ENCODE assay signal across 24 cellular contexts in the genomic region with DNA sequence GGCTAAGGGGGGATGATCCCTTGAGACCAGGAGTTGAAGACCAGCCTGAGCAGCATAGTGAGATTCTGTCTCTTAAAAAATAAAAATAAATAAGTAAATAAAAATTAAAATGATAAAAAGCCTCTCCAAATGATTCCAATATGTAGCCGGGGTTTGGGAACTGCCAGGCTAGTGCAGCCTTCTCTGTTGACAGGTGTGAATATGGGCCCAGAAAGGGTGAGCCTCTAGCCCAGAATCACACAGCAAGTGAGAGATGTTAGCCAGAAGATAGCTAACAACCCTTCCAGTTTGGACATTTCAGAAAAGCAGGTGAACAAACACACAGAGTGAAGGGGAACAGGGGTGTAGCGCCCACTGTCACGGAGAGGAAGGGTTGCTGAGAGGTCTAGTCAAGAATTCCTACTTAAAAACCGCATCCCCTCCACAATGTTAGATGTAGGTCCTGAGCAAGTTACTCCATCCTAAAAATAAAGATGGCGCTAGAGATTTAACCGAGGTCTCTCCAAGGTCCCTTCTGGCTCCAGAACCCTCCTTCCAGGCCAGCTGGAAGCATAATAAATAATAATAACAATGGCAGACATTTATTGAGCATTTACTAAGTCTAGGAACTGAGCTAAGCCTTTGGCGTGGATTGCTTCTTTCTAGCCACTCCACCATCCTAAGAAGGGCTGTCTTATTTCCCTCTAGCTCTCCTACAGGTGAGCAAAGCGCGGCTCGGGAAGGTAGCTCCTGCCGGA. TPM values are rescaled to one million over a fixed set of nuclear protein-coding genes. Genes with fewer than 3 reads are reported as not detected.
DNase-seq lines count a peak whose midpoint lies in the region; ATAC-seq, FAIRE-seq and TF ChIP-seq lines count a peak whose summit lies in the region.
"Had no signal": no experiment of that assay in that cellular context is flagged by ENCODE, and none has a peak within 500 bp of the region (broad histone marks: within the 10 kb centered on the region; RNA-seq: fewer than 3 reads in every experiment).

No MANE protein-coding gene starts in this region.

- H3K9me2 ChIP-seq in GM23248 (ENCODE audit: insufficient read depth) = no peaks in the 10 kb centered on the region

- H3K27ac Mint-ChIP-seq in astrocyte (ENCODE audit: unreplicated experiment) = peak overlapping the region; percentile 75
- H3K27ac Mint-ChIP-seq: activated CD4-positive, alpha-beta memory T cell treated with anti-CD3 and anti-CD28 coated beads for 36 hours; activated T-helper 2 cell treated with anti-CD3 and anti-CD28 coated beads, Interferon-gamma antibody, Interleukin-2, Interleukin-4, amounts not matched to agents 10 μg/mL and 5 μg/mL and 100 μg/mL, durations not matched to agents 14 hours and 24 hours and 36 hours; progenitor cell of endocrine pancreas had no signal

- H3K36me3 ChIP-seq in GM23248 (ENCODE audit: low read depth) = no peaks in the 10 kb centered on the region
- no peaks in the 10 kb centered on the region for H3K36me3 ChIP-seq in astrocyte (ENCODE audit: insufficient read depth, low read length)
- H3K36me3 ChIP-seq in iPS-18a (ENCODE audit: control insufficient read depth, low read depth, low read length) = no peaks in the 10 kb centered on the region
- H3K36me3 ChIP-seq: vagina, WERI-Rb-1 had no signal

- ATAC-seq in A549 = no peak
- no peak for ATAC-seq in HG03521 (IDR thresholded peaks at IDR 0.05; ENCODE audit: unreplicated experiment)
- ATAC-seq: Right ventricle myocardium inferior had no signal

- WGBS in A549 (ENCODE audit: missing lambda C conversion rate) = 86% methylated on average over 11 of the region's 11 CpGs
- 46 to 48% methylated on average over 11 of the region's 11 CpGs for WGBS in GM23248 (ENCODE audit: low coverage in 1 of 2, low lambda C conversion rate in 2 of 2, missing lambda C conversion rate in 2 of 2), 2 experiments

- no peak for TF ChIP-seq POLR2A in A549 (IDR thresholded peaks at IDR 0.05; ENCODE audit: low read length)

- no peaks in the 10 kb centered on the region for H3K36me3 Mint-ChIP-seq in astrocyte (ENCODE audit: low read depth, unreplicated experiment)
- H3K36me3 Mint-ChIP-seq: activated CD4-positive, alpha-beta memory T cell treated with anti-CD3 and anti-CD28 coated beads for 36 hours had no signal

- in situ Hi-C loops in GM23248 (cut with MboI) = no loop called here

- H3K4me1 ChIP-seq in A549 (peaks cover 77% of the 10 kb centered on the region), GM23248 (ENCODE audit: insufficient read depth) (peaks cover 32% of the 10 kb centered on the region), astrocyte (ENCODE audit: insufficient read depth, low read length) (peaks cover 54% of the 10 kb centered on the region), iPS-18a (ENCODE audit: control insufficient read depth, low read depth, low read length) (peaks cover 3% of the 10 kb centered on the region)
- H3K4me1 ChIP-seq: vagina had no signal

- no peaks in the 10 kb centered on the region for H3K9me3 Mint-ChIP-seq in astrocyte (ENCODE audit: unreplicated experiment)
- H3K9me3 Mint-ChIP-seq: activated CD4-positive, alpha-beta memory T cell treated with anti-CD3 and anti-CD28 coated beads for 36 hours; activated T-helper 2 cell treated with anti-CD3 and anti-CD28 coated beads, Interferon-gamma antibody, Interleukin-2, Interleukin-4, amounts not matched to agents 10 μg/mL and 5 μg/mL and 100 μg/mL, durations not matched to agents 14 hours and 24 hours and 36 hours had no signal

- H3K4me2 ChIP-seq in A549 = no peak overlapping the region
- peak overlapping the region; percentile 21 for H3K4me2 ChIP-seq in GM23248 (ENCODE audit: unreplicated experiment)
- H3K4me2 ChIP-seq in astrocyte (ENCODE audit: low read length) = peak overlapping the region; percentile 75

- CTCF ChIA-PET in A549 (lab: Yijun Ruan, JAX) = interaction anchor here (0.6 to 6.5 kb wide), 8 partner anchors 13 to 1458 kb away, joined by 3 to 40 read pairs (median 4); no protein-coding TSS in a partner anchor

- H3K27ac ChIP-seq in A549 (peak overlapping the region; percentile 35 to 94; a peak in 4 of 6 replicates), GM23248 (no peak overlapping the region), astrocyte (ENCODE audit: low read depth, low read length) (no peak overlapping the region), iPS-18a (ENCODE audit: low read length) (no peak overlapping the region)
- H3K27ac ChIP-seq: HL-60, vagina, WERI-Rb-1 had no signal

- TF ChIP-seq CTCF in A549 (IDR thresholded peaks at IDR 0.05) = no peak
- TF ChIP-seq CTCF in astrocyte (IDR thresholded peaks at IDR 0.05; ENCODE audit: insufficient read depth, low read depth, low read length) = no peak

- H3K9me3 ChIP-seq in A549 (no peaks in the 10 kb centered on the region), GM23248 (ENCODE audit: low read depth) (no peaks in the 10 kb centered on the region), astrocyte (ENCODE audit: insufficient read depth, low read depth, low read length) (no peaks in the 10 kb centered on the region), iPS-18a (ENCODE audit: control insufficient read depth, low read depth, low read length) (no peaks in the 10 kb centered on the region)
- H3K9me3 ChIP-seq: vagina had no signal

- H3F3A ChIP-seq in GM23248 (ENCODE audit: insufficient read depth) = no peaks in the 10 kb centered on the region

- H3K27me3 ChIP-seq in GM23248 (replicated peaks; ENCODE audit: insufficient read depth) (no peaks in the 10 kb centered on the region), astrocyte (ENCODE audit: insufficient read depth, low read length) (peaks cover 10% of the 10 kb centered on the region), iPS-18a (ENCODE audit: control insufficient read depth, insufficient read depth, low read length) (peaks cover 37% of the 10 kb centered on the region)

- DNase-seq in A549 (ENCODE audit: low read depth in 1 of 2, low spot score in 1 of 2) = no peak
- DNase-seq in GM23248 = no peak
- no peak for DNase-seq in astrocyte (ENCODE audit: low read depth)
- no peak for DNase-seq in activated T-cell treated with anti-CD3 and anti-CD28 coated beads for 4 hours
- DNase-seq in NCI-H1105 treated with DMSO at 0.1 percent for 48 hours (lab: John Stamatoyannopoulos, UW) = no peak
- DNase-seq in NCI-H510A treated with DMSO at 0.1 percent for 48 hours (lab: John Stamatoyannopoulos, UW) = no peak
- DNase-seq: activated CD4-positive, alpha-beta memory T cell treated with anti-CD3 and anti-CD28 coated beads for 36 hours; cerebellar nuclear complex; Karpas-422; NCI-H1436; NCI-H446 treated with DMSO at 0.1 percent for 48 hours; small intestine; stimulated activated CD4-positive, alpha-beta T cell treated with anti-CD3 and anti-CD28 coated beads, Interleukin-4, amount 100 ng/mL, for 24 hours; WERI-Rb-1 had no signal

- H3K9ac ChIP-seq in GM23248 = no peak overlapping the region
- no peak overlapping the region for H3K9ac ChIP-seq in astrocyte (ENCODE audit: low read length)
- H3K9ac ChIP-seq in iPS-18a (ENCODE audit: low read length) = no peak overlapping the region

- TF ChIP-seq RAD21 in A549 (conservative IDR thresholded peaks at IDR 0.05 in 1 of 2, IDR thresholded peaks at IDR 0.05 in 1 of 2) = peak in 1 of 2 experiments; percentile 26; a peak in 1 of 5 replicates

- no peaks in the 10 kb centered on the region for H3K79me2 ChIP-seq in GM23248 (ENCODE audit: insufficient read depth)
- no peaks in the 10 kb centered on the region for H3K79me2 ChIP-seq in astrocyte (ENCODE audit: insufficient read depth, low read length)

- POLR2A ChIA-PET in A549 (lab: Yijun Ruan, JAX) = no interaction called here

- H3K4me3 ChIP-seq in A549 (no peak overlapping the region), GM23248 (peak overlapping the region; percentile 18; the same call in 1 of the 2 replicates), astrocyte (ENCODE audit: insufficient read depth, low read depth, low read length) (peak overlapping the region; percentile 17), iPS-18a (ENCODE audit: low read length) (peak overlapping the region; percentile 54)
- H3K4me3 ChIP-seq: vagina had no signal

- H4K20me1 ChIP-seq in GM23248 (ENCODE audit: insufficient read depth) = no peaks in the 10 kb centered on the region
- H4K20me1 ChIP-seq in astrocyte (ENCODE audit: insufficient read depth, low read length) = no peaks in the 10 kb centered on the region

- H2AFZ ChIP-seq in GM23248 (peak overlapping the region; percentile 27; the same call in 1 of the 2 replicates), astrocyte (ENCODE audit: low read depth, low read length) (peak overlapping the region; percentile 10)

- peaks cover 10% of the 10 kb centered on the region for H3K4me1 Mint-ChIP-seq in astrocyte (ENCODE audit: low read depth, unreplicated experiment)

- TF ChIP-seq EP300 in A549 (IDR thresholded peaks at IDR 0.05) = no peak

- peaks cover 51% of the 10 kb centered on the region for H3K27me3 Mint-ChIP-seq in astrocyte (ENCODE audit: low read depth, unreplicated experiment)

- FAIRE-seq in A549 (lab: Jason Lieb, UNC) = no peak
- FAIRE-seq in astrocyte (lab: Jason Lieb, UNC) = no peak
- FAIRE-seq: endometrium, G401.6, GM12892, small intestine had no signal

- H3K4me3 Mint-ChIP-seq in astrocyte (ENCODE audit: unreplicated experiment) = no peak overlapping the region
- H3K4me3 Mint-ChIP-seq: activated CD4-positive, alpha-beta memory T cell treated with anti-CD3 and anti-CD28 coated beads for 36 hours had no signal

TF ChIP-seq in A549, 52 proteins besides CTCF, POLR2A, EP300 and RAD21 (continues in another document):
- TF ChIP-seq FOXS1 (CRISPR knock-in tag; IDR thresholded peaks at IDR 0.05) = no peak
- no peak for TF ChIP-seq KDM1A (IDR thresholded peaks at IDR 0.05; ENCODE audit: low read depth)
- no peak for TF ChIP-seq HEYL (CRISPR knock-in tag; IDR thresholded peaks at IDR 0.05)
- no peak for TF ChIP-seq KDM5A (IDR thresholded peaks at IDR 0.05)
- no peak for TF ChIP-seq JUNB (IDR thresholded peaks at IDR 0.05)
- TF ChIP-seq, protein P1, sequence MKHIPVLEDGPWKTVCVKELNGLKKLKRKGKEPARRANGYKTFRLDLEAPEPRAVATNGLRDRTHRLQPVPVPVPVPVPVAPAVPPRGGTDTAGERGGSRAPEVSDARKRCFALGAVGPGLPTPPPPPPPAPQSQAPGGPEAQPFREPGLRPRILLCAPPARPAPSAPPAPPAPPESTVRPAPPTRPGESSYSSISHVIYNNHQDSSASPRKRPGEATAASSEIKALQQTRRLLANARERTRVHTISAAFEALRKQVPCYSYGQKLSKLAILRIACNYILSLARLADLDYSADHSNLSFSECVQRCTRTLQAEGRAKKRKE (CRISPR knock-in tag; IDR thresholded peaks at IDR 0.05; ENCODE audit: low read depth) = no peak
- TF ChIP-seq CHD4 (IDR thresholded peaks at IDR 0.05; ENCODE audit: borderline replicate concordance) = no peak

RNA-seq across cellular contexts. Expression of a gene that starts 51.6 kb away (rescaled TPM):
- polyA plus RNA-seq in A549 (2011; rRNA removed) = 0.03 and 0.05 TPM in 2 replicates
- 0.09 and 0.16 TPM in 2 replicates for polyA plus RNA-seq in A549 (2012; cell fraction: cytosol; rRNA removed)
- 0.24 and 0.32 TPM in 2 replicates for polyA plus RNA-seq in A549 (2012; cell fraction: nucleus; rRNA removed)
- polyA plus RNA-seq in A549 (2017; fragmentation: RNase III; extraction: RNeasy Plus Mini Kit Qiagen cat#74134 plus additional on column Dnase treatment) = 0.10 to 0.24 TPM (median 0.15 TPM) in 3 replicates
- 0.04 TPM in 1 of 2 replicates, not detected in the other for polyA minus RNA-seq in A549 (2011; rRNA and poly(A)+ RNA removed)
- not detected in 2 replicates for total RNA-seq in GM23248 (2014; rRNA removed; shearing (Covaris generic))
- polyA plus RNA-seq in GM23248 (2016; fragmentation: Nextera tagmentation; extraction: Ambion mirVana) = not detected in 2 replicates
- total RNA-seq in astrocyte = not detected in 2 replicates
- total RNA-seq: progenitor cell of endocrine pancreas had no signal

Comparison
In these comparisons a context has a peak if more than half of its experiments do, and no peak if none do; other contexts are left out.
1. H3K27ac ChIP-seq: peak in A549 (2 of 2); none in GM23248 (single experiment), astrocyte (single experiment) and iPS-18a (single experiment).